Comparison of ENCODE assay signal across 10 cellular contexts in the genomic region with DNA sequence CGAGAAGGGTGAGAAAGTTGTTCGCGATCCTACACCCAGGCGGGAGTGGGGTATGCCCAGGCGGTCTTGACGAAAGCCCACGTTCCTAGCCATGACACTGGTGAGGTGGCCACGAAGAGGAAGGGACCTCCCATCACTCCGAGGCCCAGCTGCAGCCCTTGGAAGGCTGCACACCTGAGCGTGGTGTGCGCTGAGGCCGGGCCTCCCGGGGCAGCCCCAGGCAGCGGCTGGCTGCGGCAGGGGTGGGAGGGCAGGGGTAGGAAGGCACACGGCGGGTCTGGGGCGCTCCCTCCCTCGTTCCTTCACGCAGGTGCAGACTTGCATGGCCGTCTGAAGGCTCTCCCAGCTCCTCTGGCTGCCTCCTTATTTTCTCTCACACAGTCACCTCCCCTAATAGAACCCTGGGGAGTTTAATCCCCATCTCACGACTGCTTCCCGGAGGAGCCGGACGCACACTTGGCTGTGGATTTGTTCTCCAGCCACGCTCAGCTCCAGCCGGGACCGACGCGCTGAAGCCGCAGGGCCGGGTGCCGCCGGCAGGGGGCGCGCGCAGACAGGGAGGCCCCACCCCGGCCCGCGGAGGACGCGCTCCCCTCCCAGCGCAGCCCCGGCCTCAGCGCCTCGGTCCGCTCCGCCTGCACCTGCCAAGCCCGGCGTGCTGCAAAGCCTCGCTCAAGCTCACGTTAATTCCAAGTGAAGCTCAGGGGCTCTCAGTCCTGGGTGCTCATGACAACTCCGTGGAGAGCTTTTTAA. TPM values are rescaled to one million over a fixed set of nuclear protein-coding genes. Genes with fewer than 3 reads are reported as not detected.
A peak's percentile ranks its signal among the peaks of the same experiment; 100 is the strongest.
DNase-seq lines count a peak whose midpoint lies in the region; ATAC-seq and TF ChIP-seq lines count a peak whose summit lies in the region.
"Had no signal": no experiment of that assay in that cellular context is flagged by ENCODE, and none has a peak within 500 bp of the region (broad histone marks: within the 10 kb centered on the region; RNA-seq: fewer than 3 reads in every experiment).

No MANE protein-coding gene starts in this region.

- intact Hi-C loops in PC-9 (cut with micrococcal nuclease; ENCODE audit: unreplicated experiment), result loop anchor here (2.0 to 10.0 kb wide), 4 partner anchors 75 to 579 kb away; a partner anchor contains a TSS

- 0 out of 2 replicates have a peak overlapping the region, but pooled peaks have one; percentile 81 for H3K27ac ChIP-seq in PC-9

- H2AFZ ChIP-seq in PC-9, result no peak overlapping the region

- no peaks in the 10 kb centered on the region for H3K9me2 ChIP-seq in PC-9 (ENCODE audit: insufficient read depth)

- CTCF ChIA-PET in PC-9 (lab: Charles Lee), result interaction anchor here (0.5 to 1.2 kb wide), 5 partner anchors 13 to 129 kb away, joined by 3 to 8 read pairs (median 3); a partner anchor contains a TSS

- ATAC-seq in HG03159 (IDR thresholded peaks at IDR 0.05; ENCODE audit: unreplicated experiment) (no peak), GM18861 (IDR thresholded peaks at IDR 0.05; ENCODE audit: unreplicated experiment) (no peak)

- no peak for TF ChIP-seq CTCF in PC-9 (conservative IDR thresholded peaks at IDR 0.05)

- POLR2A ChIA-PET in PC-9 (lab: Charles Lee; ENCODE audit: unreplicated experiment), result interaction anchor here (0.5 to 1.3 kb wide), 5 partner anchors 28 to 845 kb away, joined by 3 to 31 read pairs (median 7); no protein-coding TSS in a partner anchor

- peak; percentile 70 for DNase-seq in AG08396 (ENCODE audit: low spot score)
- peak; percentile 27 for DNase-seq in G401 (ENCODE audit: low spot score)
- no peak for DNase-seq in PC-9
- DNase-seq in kidney tubule cell (ENCODE audit: low spot score), result peak; percentile 39
- DNase-seq in amniotic stem cell (lab: John Stamatoyannopoulos, UW), result no peak
- no peak for DNase-seq in stimulated activated CD4-positive, alpha-beta T cell treated with anti-CD3 and anti-CD28 coated beads, Interleukin-2, amount 100 ng/mL, for 48 hours
- DNase-seq: activated T-cell treated with anti-CD3 and anti-CD28 coated beads, Interleukin-2, amount 50 U/mL, for 24 hours; RPMI8226 had no signal

- H4K20me1 ChIP-seq in PC-9 (ENCODE audit: insufficient read depth), result no peaks in the 10 kb centered on the region

- no peaks in the 10 kb centered on the region for H3K79me2 ChIP-seq in PC-9 (ENCODE audit: low read depth)

- H3K27me3 ChIP-seq in PC-9 (ENCODE audit: insufficient read depth, low read depth), result no peaks in the 10 kb centered on the region

- H3K4me2 ChIP-seq in PC-9, result 0 out of 2 replicates have a peak overlapping the region, but pooled peaks have one; percentile 27

- in situ Hi-C loops in G401 (cut with HindIII; ENCODE audit: low sequenced_read_pairs), result no loop called here

- H3K4me3 ChIP-seq in PC-9, result no peak overlapping the region

- H3K9me3 ChIP-seq in PC-9 (ENCODE audit: insufficient read depth, low read depth), result peaks cover 5% of the 10 kb centered on the region; the same call in 1 of the 2 replicates

- no TSS peak for BruUV-seq in PC-9 (replicated peaks; lab: Mats Ljungman, UMichigan)

- H3K4me1 ChIP-seq in PC-9 (replicated peaks; ENCODE audit: insufficient read depth), result peaks cover 73% of the 10 kb centered on the region

- peaks cover 30% of the 10 kb centered on the region for H3F3A ChIP-seq in PC-9 (ENCODE audit: insufficient read depth, low read depth)

- no peaks in the 10 kb centered on the region for H3K36me3 ChIP-seq in PC-9 (ENCODE audit: low read depth)

RNA-seq across cellular contexts. Expression of a gene that starts 37.8 kb away (rescaled TPM):
- 0.12 and 0.20 TPM in 2 replicates for total RNA-seq in G401 (2014; rRNA removed; shearing (Covaris generic))
- total RNA-seq in PC-9 (2021), result 63.7 and 84.4 TPM in 2 replicates

RNA-seq across cellular contexts. Expression of a gene that starts 58.9 kb away (rescaled TPM):
- total RNA-seq in G401 (2014; rRNA removed; shearing (Covaris generic)), result 45.2 and 51.8 TPM in 2 replicates
- total RNA-seq in PC-9 (2021), result 118 and 125 TPM in 2 replicates

Comparison
In these comparisons a context has a peak if more than half of its experiments do, and no peak if none do; other contexts are left out.
1. DNase-seq: peak in AG08396 (single experiment), G401 (single experiment) and kidney tubule cell (single experiment); none in PC-9 (0 of 2), amniotic stem cell (single experiment) and stimulated activated CD4-positive, alpha-beta T cell treated with anti-CD3 and anti-CD28 coated beads, Interleukin-2, amount 100 ng/mL, for 48 hours (0 of 2).
2. RNA of a gene that starts 37.8 kb away (total RNA-seq): 63.7 to 84.4 TPM in PC-9; 0.12 to 0.20 TPM in G401; every median in the first group is over 10 times any median in the second.